ENCODE assay signal across 1 cellular context in genomic region chr3:119625451-119626153, GRCh38.
TF ChIP-seq lines count a peak whose summit lies in the region.

No MANE protein-coding gene starts in this region.

TF ChIP-seq in SK-N-SH treated with all-trans-retinoic acid at 6 μM for 48 hours, 23 proteins besides CTCF, POLR2A, EP300 and RAD21 (continued from another document):
- TF ChIP-seq POU6F1 (CRISPR knock-in tag; IDR thresholded peaks at IDR 0.05; ENCODE audit: borderline replicate concordance, low read depth) (no peak), ISL1 (CRISPR knock-in tag; IDR thresholded peaks at IDR 0.05) (no peak), BACH2 (CRISPR knock-in tag; IDR thresholded peaks at IDR 0.05; ENCODE audit: borderline replicate concordance) (no peak), TOX (CRISPR knock-in tag; IDR thresholded peaks at IDR 0.05; ENCODE audit: borderline replicate concordance) (no peak)
